1 cellular context compared by ENCODE assay signal in genomic region chr5:150510460-150511263, GRCh38.
TF ChIP-seq lines count a peak whose summit lies in the region.

No MANE protein-coding gene starts in this region.

TF ChIP-seq in HepG2, 621 proteins besides CTCF, POLR2A, EP300 and RAD21 (continued from another document and continues in another):
- TF ChIP-seq CREBL2 (CRISPR knock-in tag; IDR thresholded peaks at IDR 0.05; ENCODE audit: borderline replicate concordance) (no peak), TFAP4 (IDR thresholded peaks at IDR 0.05; ENCODE audit: borderline replicate concordance, low read depth) (peak; percentile 72; the same call in 1 of the 2 replicates), ZNF770 (CRISPR knock-in tag; IDR thresholded peaks at IDR 0.05) (no peak), FOXK1 (CRISPR knock-in tag; IDR thresholded peaks at IDR 0.05; ENCODE audit: borderline replicate concordance, low read depth) (peak; percentile 74; the same call in 1 of the 2 replicates), ISX (CRISPR knock-in tag; conservative IDR thresholded peaks at IDR 0.05) (no peak), ZBTB20 (CRISPR knock-in tag; IDR thresholded peaks at IDR 0.05; ENCODE audit: borderline replicate concordance, low read depth) (peak; percentile 61; the same call in 1 of the 2 replicates), MED8 (CRISPR knock-in tag; IDR thresholded peaks at IDR 0.05; ENCODE audit: insufficient replicate concordance) (no peak), MTF1 (CRISPR knock-in tag; IDR thresholded peaks at IDR 0.05) (no peak), KMT2A (CRISPR knock-in tag; IDR thresholded peaks at IDR 0.05) (peak; percentile 39; the same call in 1 of the 2 replicates), EED (CRISPR knock-in tag; IDR thresholded peaks at IDR 0.05) (no peak), GABPB1 (CRISPR knock-in tag; IDR thresholded peaks at IDR 0.05) (0 out of 2 replicates have a peak, but pooled peaks have one; percentile 17), ATF7 (IDR thresholded peaks at IDR 0.05) (no peak), ATF7 (CRISPR knock-in tag; IDR thresholded peaks at IDR 0.05) (0 out of 2 replicates have a peak, but pooled peaks have one; percentile 44), ZNF326 (CRISPR knock-in tag; IDR thresholded peaks at IDR 0.05; ENCODE audit: borderline replicate concordance) (no peak), GTF3A (CRISPR knock-in tag; conservative IDR thresholded peaks at IDR 0.05) (0 out of 2 replicates have a peak, but pooled peaks have one; percentile 67), FOXA3 (CRISPR knock-in tag; IDR thresholded peaks at IDR 0.05) (peak; percentile 88), ZNF782 (CRISPR knock-in tag; IDR thresholded peaks at IDR 0.05; ENCODE audit: borderline replicate concordance) (peak; percentile 24; the same call in 1 of the 2 replicates), BORCS8-MEF2B (CRISPR knock-in tag; IDR thresholded peaks at IDR 0.05) (0 out of 2 replicates have a peak, but pooled peaks have one; percentile 70), NFATC3 (CRISPR knock-in tag; IDR thresholded peaks at IDR 0.05) (no peak), ZNF296 (CRISPR knock-in tag; conservative IDR thresholded peaks at IDR 0.05) (no peak), ZNF17 (CRISPR knock-in tag; IDR thresholded peaks at IDR 0.05) (no peak), PITX1 (CRISPR knock-in tag; IDR thresholded peaks at IDR 0.05) (peak; percentile 92), CREB1 (IDR thresholded peaks at IDR 0.05) (no peak), CREB1 (CRISPR knock-in tag; IDR thresholded peaks at IDR 0.05) (no peak), ZBTB10 (CRISPR knock-in tag; IDR thresholded peaks at IDR 0.05; ENCODE audit: borderline replicate concordance) (no peak), MTA3 (CRISPR knock-in tag; IDR thresholded peaks at IDR 0.05) (no peak), ADNP (CRISPR knock-in tag; IDR thresholded peaks at IDR 0.05) (no peak), ZNF724P (CRISPR knock-in tag; IDR thresholded peaks at IDR 0.05; ENCODE audit: borderline replicate concordance) (no peak), SALL2 (CRISPR knock-in tag; IDR thresholded peaks at IDR 0.05) (0 out of 2 replicates have a peak, but pooled peaks have one; percentile 47), ZFYVE20 (CRISPR knock-in tag; IDR thresholded peaks at IDR 0.05; ENCODE audit: borderline replicate concordance, low read depth) (no peak), ZMAT5 (CRISPR knock-in tag; IDR thresholded peaks at IDR 0.05; ENCODE audit: borderline replicate concordance, low read depth) (no peak), ZFY (CRISPR knock-in tag; IDR thresholded peaks at IDR 0.05) (peak; percentile 67), ZSCAN12 (CRISPR knock-in tag; IDR thresholded peaks at IDR 0.05) (no peak), ZFP37 (CRISPR knock-in tag; IDR thresholded peaks at IDR 0.05; ENCODE audit: borderline replicate concordance) (no peak), SNAPC5 (CRISPR knock-in tag; IDR thresholded peaks at IDR 0.05; ENCODE audit: borderline replicate concordance) (no peak), NRL (CRISPR knock-in tag; IDR thresholded peaks at IDR 0.05; ENCODE audit: borderline replicate concordance) (no peak), MIER3 (CRISPR knock-in tag; IDR thresholded peaks at IDR 0.05; ENCODE audit: borderline replicate concordance) (peak; percentile 84; the same call in 1 of the 2 replicates), MEF2D (CRISPR knock-in tag; IDR thresholded peaks at IDR 0.05) (peak; percentile 82; the same call in 1 of the 2 replicates), KAT7 (CRISPR knock-in tag; IDR thresholded peaks at IDR 0.05; ENCODE audit: borderline replicate concordance) (no peak), POGZ (CRISPR knock-in tag; IDR thresholded peaks at IDR 0.05) (peak; percentile 75; the same call in 1 of the 2 replicates), ZNF556 (CRISPR knock-in tag; IDR thresholded peaks at IDR 0.05; ENCODE audit: borderline replicate concordance) (peak; percentile 79; the same call in 1 of the 2 replicates), ZNF12 (CRISPR knock-in tag; IDR thresholded peaks at IDR 0.05) (no peak), ZNF614 (CRISPR knock-in tag; IDR thresholded peaks at IDR 0.05; ENCODE audit: borderline replicate concordance) (peak; percentile 52; the same call in 1 of the 2 replicates), TEAD3 (CRISPR knock-in tag; optimal IDR thresholded peaks at IDR 0.05; ENCODE audit: borderline replicate concordance) (peak; percentile 96)
- TF ChIP-seq, protein P1, sequence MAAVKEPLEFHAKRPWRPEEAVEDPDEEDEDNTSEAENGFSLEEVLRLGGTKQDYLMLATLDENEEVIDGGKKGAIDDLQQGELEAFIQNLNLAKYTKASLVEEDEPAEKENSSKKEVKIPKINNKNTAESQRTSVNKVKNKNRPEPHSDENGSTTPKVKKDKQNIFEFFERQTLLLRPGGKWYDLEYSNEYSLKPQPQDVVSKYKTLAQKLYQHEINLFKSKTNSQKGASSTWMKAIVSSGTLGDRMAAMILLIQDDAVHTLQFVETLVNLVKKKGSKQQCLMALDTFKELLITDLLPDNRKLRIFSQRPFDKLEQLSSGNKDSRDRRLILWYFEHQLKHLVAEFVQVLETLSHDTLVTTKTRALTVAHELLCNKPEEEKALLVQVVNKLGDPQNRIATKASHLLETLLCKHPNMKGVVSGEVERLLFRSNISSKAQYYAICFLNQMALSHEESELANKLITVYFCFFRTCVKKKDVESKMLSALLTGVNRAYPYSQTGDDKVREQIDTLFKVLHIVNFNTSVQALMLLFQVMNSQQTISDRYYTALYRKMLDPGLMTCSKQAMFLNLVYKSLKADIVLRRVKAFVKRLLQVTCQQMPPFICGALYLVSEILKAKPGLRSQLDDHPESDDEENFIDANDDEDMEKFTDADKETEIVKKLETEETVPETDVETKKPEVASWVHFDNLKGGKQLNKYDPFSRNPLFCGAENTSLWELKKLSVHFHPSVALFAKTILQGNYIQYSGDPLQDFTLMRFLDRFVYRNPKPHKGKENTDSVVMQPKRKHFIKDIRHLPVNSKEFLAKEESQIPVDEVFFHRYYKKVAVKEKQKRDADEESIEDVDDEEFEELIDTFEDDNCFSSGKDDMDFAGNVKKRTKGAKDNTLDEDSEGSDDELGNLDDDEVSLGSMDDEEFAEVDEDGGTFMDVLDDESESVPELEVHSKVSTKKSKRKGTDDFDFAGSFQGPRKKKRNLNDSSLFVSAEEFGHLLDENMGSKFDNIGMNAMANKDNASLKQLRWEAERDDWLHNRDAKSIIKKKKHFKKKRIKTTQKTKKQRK (IDR thresholded peaks at IDR 0.05; ENCODE audit: low read length): no peak
- TF ChIP-seq, protein P2, sequence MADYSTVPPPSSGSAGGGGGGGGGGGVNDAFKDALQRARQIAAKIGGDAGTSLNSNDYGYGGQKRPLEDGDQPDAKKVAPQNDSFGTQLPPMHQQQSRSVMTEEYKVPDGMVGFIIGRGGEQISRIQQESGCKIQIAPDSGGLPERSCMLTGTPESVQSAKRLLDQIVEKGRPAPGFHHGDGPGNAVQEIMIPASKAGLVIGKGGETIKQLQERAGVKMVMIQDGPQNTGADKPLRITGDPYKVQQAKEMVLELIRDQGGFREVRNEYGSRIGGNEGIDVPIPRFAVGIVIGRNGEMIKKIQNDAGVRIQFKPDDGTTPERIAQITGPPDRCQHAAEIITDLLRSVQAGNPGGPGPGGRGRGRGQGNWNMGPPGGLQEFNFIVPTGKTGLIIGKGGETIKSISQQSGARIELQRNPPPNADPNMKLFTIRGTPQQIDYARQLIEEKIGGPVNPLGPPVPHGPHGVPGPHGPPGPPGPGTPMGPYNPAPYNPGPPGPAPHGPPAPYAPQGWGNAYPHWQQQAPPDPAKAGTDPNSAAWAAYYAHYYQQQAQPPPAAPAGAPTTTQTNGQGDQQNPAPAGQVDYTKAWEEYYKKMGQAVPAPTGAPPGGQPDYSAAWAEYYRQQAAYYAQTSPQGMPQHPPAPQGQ (CRISPR knock-in tag; IDR thresholded peaks at IDR 0.05; ENCODE audit: borderline replicate concordance): no peak
- TF ChIP-seq, protein P3, sequence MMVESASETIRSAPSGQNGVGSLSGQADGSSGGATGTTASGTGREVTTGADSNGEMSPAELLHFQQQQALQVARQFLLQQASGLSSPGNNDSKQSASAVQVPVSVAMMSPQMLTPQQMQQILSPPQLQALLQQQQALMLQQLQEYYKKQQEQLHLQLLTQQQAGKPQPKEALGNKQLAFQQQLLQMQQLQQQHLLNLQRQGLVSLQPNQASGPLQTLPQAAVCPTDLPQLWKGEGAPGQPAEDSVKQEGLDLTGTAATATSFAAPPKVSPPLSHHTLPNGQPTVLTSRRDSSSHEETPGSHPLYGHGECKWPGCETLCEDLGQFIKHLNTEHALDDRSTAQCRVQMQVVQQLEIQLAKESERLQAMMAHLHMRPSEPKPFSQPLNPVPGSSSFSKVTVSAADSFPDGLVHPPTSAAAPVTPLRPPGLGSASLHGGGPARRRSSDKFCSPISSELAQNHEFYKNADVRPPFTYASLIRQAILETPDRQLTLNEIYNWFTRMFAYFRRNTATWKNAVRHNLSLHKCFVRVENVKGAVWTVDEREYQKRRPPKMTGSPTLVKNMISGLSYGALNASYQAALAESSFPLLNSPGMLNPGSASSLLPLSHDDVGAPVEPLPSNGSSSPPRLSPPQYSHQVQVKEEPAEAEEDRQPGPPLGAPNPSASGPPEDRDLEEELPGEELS (CRISPR knock-in tag; IDR thresholded peaks at IDR 0.05): peak; percentile 93
- TF ChIP-seq, protein P4, sequence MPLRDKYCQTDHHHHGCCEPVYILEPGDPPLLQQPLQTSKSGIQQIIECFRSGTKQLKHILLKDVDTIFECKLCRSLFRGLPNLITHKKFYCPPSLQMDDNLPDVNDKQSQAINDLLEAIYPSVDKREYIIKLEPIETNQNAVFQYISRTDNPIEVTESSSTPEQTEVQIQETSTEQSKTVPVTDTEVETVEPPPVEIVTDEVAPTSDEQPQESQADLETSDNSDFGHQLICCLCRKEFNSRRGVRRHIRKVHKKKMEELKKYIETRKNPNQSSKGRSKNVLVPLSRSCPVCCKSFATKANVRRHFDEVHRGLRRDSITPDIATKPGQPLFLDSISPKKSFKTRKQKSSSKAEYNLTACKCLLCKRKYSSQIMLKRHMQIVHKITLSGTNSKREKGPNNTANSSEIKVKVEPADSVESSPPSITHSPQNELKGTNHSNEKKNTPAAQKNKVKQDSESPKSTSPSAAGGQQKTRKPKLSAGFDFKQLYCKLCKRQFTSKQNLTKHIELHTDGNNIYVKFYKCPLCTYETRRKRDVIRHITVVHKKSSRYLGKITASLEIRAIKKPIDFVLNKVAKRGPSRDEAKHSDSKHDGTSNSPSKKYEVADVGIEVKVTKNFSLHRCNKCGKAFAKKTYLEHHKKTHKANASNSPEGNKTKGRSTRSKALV (CRISPR knock-in tag; IDR thresholded peaks at IDR 0.05): no peak
- TF ChIP-seq, protein P5, sequence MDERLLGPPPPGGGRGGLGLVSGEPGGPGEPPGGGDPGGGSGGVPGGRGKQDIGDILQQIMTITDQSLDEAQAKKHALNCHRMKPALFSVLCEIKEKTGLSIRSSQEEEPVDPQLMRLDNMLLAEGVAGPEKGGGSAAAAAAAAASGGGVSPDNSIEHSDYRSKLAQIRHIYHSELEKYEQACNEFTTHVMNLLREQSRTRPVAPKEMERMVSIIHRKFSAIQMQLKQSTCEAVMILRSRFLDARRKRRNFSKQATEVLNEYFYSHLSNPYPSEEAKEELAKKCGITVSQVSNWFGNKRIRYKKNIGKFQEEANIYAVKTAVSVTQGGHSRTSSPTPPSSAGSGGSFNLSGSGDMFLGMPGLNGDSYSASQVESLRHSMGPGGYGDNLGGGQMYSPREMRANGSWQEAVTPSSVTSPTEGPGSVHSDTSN (CRISPR knock-in tag; IDR thresholded peaks at IDR 0.05): no peak
